Comparison of ENCODE assay signal across 22 cellular contexts in the genomic region with DNA sequence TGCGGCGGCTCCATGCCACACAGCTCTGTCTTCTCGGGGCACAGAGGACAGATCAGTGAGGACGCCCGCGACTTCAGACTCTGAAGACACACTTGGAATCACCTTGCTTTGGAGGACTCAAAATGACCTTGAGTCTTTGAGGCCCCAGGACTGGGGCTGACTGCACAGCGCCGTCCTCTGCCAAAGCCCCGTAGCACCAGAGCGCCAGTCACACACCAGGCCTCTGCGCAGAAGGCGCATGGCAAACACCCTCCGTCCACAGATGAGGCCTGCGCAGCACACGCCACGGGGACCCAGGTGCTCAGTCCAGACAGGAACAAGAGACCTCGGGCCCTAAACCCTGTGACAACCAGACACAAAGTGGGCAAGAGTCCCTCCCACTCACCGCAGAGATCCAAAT.
"Had no signal": no experiment of that assay in that cellular context is flagged by ENCODE, and none has a peak within 500 bp of the region (broad histone marks: within the 10 kb centered on the region; RNA-seq: fewer than 3 reads in every experiment).

No MANE protein-coding gene starts in this region.

- H3K4me3 Mint-ChIP-seq: mesothelial cell of epicardium; stimulated activated effector memory CD8-positive, alpha-beta T cell treated with anti-CD3 and anti-CD28 coated beads, Interleukin-12 subunit alpha, Interleukin-12 subunit beta, amount 100 ng/mL, for 72 hours had no signal

- H3K27me3 ChIP-seq: adrenal gland, ascending aorta, brain microvascular endothelial cell, esophagus muscularis mucosa, hepatocyte, left lung, upper lobe of left lung had no signal

- H3K27ac Mint-ChIP-seq: activated T-cell treated with anti-CD3 and anti-CD28 coated beads, Interleukin-2, amount 50 U/mL, for 72 hours; mesothelial cell of epicardium; stimulated activated effector memory CD8-positive, alpha-beta T cell treated with anti-CD3 and anti-CD28 coated beads, Interleukin-12 subunit alpha, Interleukin-12 subunit beta, amount 100 ng/mL, for 72 hours had no signal

- H3K27ac ChIP-seq: adrenal gland, ascending aorta, brain microvascular endothelial cell, esophagus muscularis mucosa, hepatocyte, left lung, thoracic aorta, upper lobe of left lung had no signal

- H3K36me3 ChIP-seq: adrenal gland, ascending aorta, brain microvascular endothelial cell, esophagus muscularis mucosa, thoracic aorta, upper lobe of left lung had no signal

- H3K4me1 ChIP-seq: ascending aorta, left lung, upper lobe of left lung had no signal

- H3K9me3 ChIP-seq: adrenal gland, ascending aorta, esophagus muscularis mucosa, left lung, thoracic aorta, upper lobe of left lung had no signal

- DNase-seq: activated CD4-positive, alpha-beta T cell treated with anti-CD3 and anti-CD28 coated beads, Interleukin-2, amount 50 U/mL, for 4 hours; activated effector memory CD4-positive, alpha-beta T cell treated with anti-CD3 and anti-CD28 coated beads, Interleukin-2, amount 50 U/mL, for 16 hours; activated naive CD4-positive, alpha-beta T cell treated with anti-CD3 and anti-CD28 coated beads, Interleukin-2, amount 50 U/mL, for 16 hours; activated T-cell treated with anti-CD3 and anti-CD28 coated beads, Interleukin-2, amount 50 U/mL, for 72 hours; adrenal gland; brain microvascular endothelial cell; caudate nucleus; glutamatergic neuron; kidney glomerular epithelial cell; left lung; small intestine; stimulated activated CD4-positive, alpha-beta T cell treated with anti-CD3 and anti-CD28 coated beads, Interleukin-2, amount 100 ng/mL, for 24 hours; T-helper 9 cell had no signal

- H3K4me3 ChIP-seq: adrenal gland, ascending aorta, esophagus muscularis mucosa, hepatocyte, left lung, lung, thoracic aorta, upper lobe of left lung had no signal

- H3K9me3 Mint-ChIP-seq: activated T-cell treated with anti-CD3 and anti-CD28 coated beads, Interleukin-2, amount 50 U/mL, for 72 hours; mesothelial cell of epicardium had no signal

- ATAC-seq: activated T-cell treated with anti-CD3 and anti-CD28 coated beads, Interleukin-2, amount 50 U/mL, for 72 hours; left lung; sciatic nerve; stimulated activated effector memory CD8-positive, alpha-beta T cell treated with anti-CD3 and anti-CD28 coated beads, Interleukin-12 subunit alpha, Interleukin-12 subunit beta, amount 100 ng/mL, for 72 hours had no signal
